9 cellular contexts compared by ENCODE assay signal in genomic region chr9:35114921-35115341, GRCh38. TPM values are rescaled to one million over a fixed set of nuclear protein-coding genes. Genes with fewer than 3 reads are reported as not detected.
A peak's percentile ranks its signal among the peaks of the same experiment; 100 is the strongest.
DNase-seq lines count a peak whose midpoint lies in the region; ATAC-seq, FAIRE-seq and TF ChIP-seq lines count a peak whose summit lies in the region.
"Had no signal": no experiment of that assay in that cellular context is flagged by ENCODE, and none has a peak within 500 bp of the region (broad histone marks: within the 10 kb centered on the region; RNA-seq: fewer than 3 reads in every experiment).

No MANE protein-coding gene starts in this region.

- CTCF ChIA-PET in SK-N-SH (lab: Yijun Ruan, JAX): interaction anchor here (1.2 to 3.6 kb wide), 11 partner anchors 8 to 550 kb away, joined by 3 to 55 read pairs (median 6); partner anchors contain the start of genes ARHGEF39 and PIGO
- CTCF ChIA-PET in Panc1 (lab: Charles Lee): interaction anchor here (1.4 kb wide), 1 partner anchor 47 kb away, joined by 5 read pairs; the partner anchor contains the start of gene UNC13B
- CTCF ChIA-PET in K562 (lab: Yijun Ruan, JAX; ENCODE audit: low intra/inter-chr PET ratio): no interaction called here

- H4K20me1 ChIP-seq in SK-N-SH (ENCODE audit: insufficient read depth) (peaks cover 5% of the 10 kb centered on the region; the same call in 1 of the 2 replicates), K562 (replicated peaks; ENCODE audit: control insufficient read depth, insufficient read depth, low read length) (peaks cover 4% of the 10 kb centered on the region)

- DNase-seq in SK-N-SH (peak; percentile 38), Panc1 (ENCODE audit: low read depth, low spot score) (no peak), K562 (ENCODE audit: extremely low read depth in 1 of 4, low spot score in 3 of 4) (peak in 2 of 4 experiments; percentile 14 to 59), skeletal muscle cell (ENCODE audit: low read depth) (no peak), GM19240 (ENCODE audit: insufficient read length, low spot score) (no peak)

- no peak for TF ChIP-seq CTCF in SK-N-SH (IDR thresholded peaks at IDR 0.05)
- no peak for TF ChIP-seq CTCF in Panc1 (IDR thresholded peaks at IDR 0.05)
- no peak for TF ChIP-seq CTCF in K562 (IDR thresholded peaks at IDR 0.05 in 2 of 3, conservative IDR thresholded peaks at IDR 0.05 in 1 of 3; ENCODE audit: insufficient read depth in 2 of 3, low read depth in 1 of 3, low read length in 3 of 3)

- H3K9me2 ChIP-seq in SK-N-SH: no peaks in the 10 kb centered on the region

- WGBS in SK-N-SH (ENCODE audit: low lambda C conversion rate): 7% methylated on average over 6 of the region's 6 CpGs
- 0% methylated on average over 2 of the region's 6 CpGs for WGBS in K562 (ENCODE audit: insufficient coverage, low coverage, missing lambda C conversion rate)

- peak overlapping the region; percentile 93 for H3K9ac ChIP-seq in SK-N-SH
- peak overlapping the region; percentile 52 to 88 for H3K9ac ChIP-seq in K562 (ENCODE audit: insufficient read depth in 1 of 2, low read depth in 2 of 2, low read length in 2 of 2)
- H3K9ac ChIP-seq in iPS-18a (ENCODE audit: low read length): peak overlapping the region; percentile 52

- POLR2A ChIA-PET in SK-N-SH (lab: Yijun Ruan, JAX): interaction anchor here (1.4 to 3.2 kb wide), 3 partner anchors 11 to 47 kb away, joined by 6 to 35 read pairs (median 8); partner anchors contain the start of genes FANCG, STOML2 and UNC13B
- POLR2A ChIA-PET in Panc1 (lab: Charles Lee): interaction anchor here (0.6 to 3.0 kb wide), 3 partner anchors 12 to 405 kb away, joined by 3 to 12 read pairs (median 9); partner anchors contain the start of genes STOML2 and UNC13B
- POLR2A ChIA-PET in K562 (lab: Yijun Ruan, JAX): interaction anchor here (0.8 to 1.3 kb wide), 3 partner anchors 12 to 544 kb away, joined by 3 to 5 read pairs (median 3); partner anchors contain the start of gene STOML2

- in situ Hi-C loops in Panc1 (cut with HindIII; ENCODE audit: low pct_unique_long_range_greater_than_20kb, low sequenced_read_pairs): no loop called here
- in situ Hi-C loops in K562 (cut with MboI): loop anchor here (5.0 kb wide), 2 partner anchors 142 to 357 kb away; no protein-coding TSS in a partner anchor

- H3K4me1 ChIP-seq in SK-N-SH (ENCODE audit: control insufficient read depth in 1 of 2, insufficient read depth in 2 of 2, low read depth in 1 of 2, low read length in 1 of 2): peaks cover 31 to 44% of the 10 kb centered on the region in 2 experiments
- peaks cover 34% of the 10 kb centered on the region for H3K4me1 ChIP-seq in Panc1 (ENCODE audit: control insufficient read depth, insufficient read depth, low read length)
- peaks cover 32 to 40% of the 10 kb centered on the region in 2 experiments for H3K4me1 ChIP-seq in K562 (replicated peaks in 1 of 2; ENCODE audit: control insufficient read depth in 2 of 2, insufficient read depth in 2 of 2, low read length in 2 of 2)
- H3K4me1 ChIP-seq in iPS-18a (ENCODE audit: control insufficient read depth, low read depth, low read length): peaks cover 27% of the 10 kb centered on the region

- H3K9me1 ChIP-seq in K562 (ENCODE audit: control insufficient read depth, insufficient read depth, low read length): no peaks in the 10 kb centered on the region

- TF ChIP-seq RAD21 in SK-N-SH (IDR thresholded peaks at IDR 0.05; ENCODE audit: low read length): no peak
- TF ChIP-seq RAD21 in K562 (CRISPR knock-in tag; conservative IDR thresholded peaks at IDR 0.05 in 1 of 2, IDR thresholded peaks at IDR 0.05 in 1 of 2): no peak

- no peak for ATAC-seq in SK-N-SH treated with all-trans-retinoic acid at 6 μM for 48 hours
- ATAC-seq in Panc1: no peak
- ATAC-seq in K562: no peak
- ATAC-seq in HG02938 (IDR thresholded peaks at IDR 0.05; ENCODE audit: unreplicated experiment): no peak

- intact Hi-C loops in Panc1 (cut with micrococcal nuclease; ENCODE audit: unreplicated experiment) (loop anchor here (5.0 kb wide), 1 partner anchor 437 kb away; no protein-coding TSS in a partner anchor), K562 (cut with micrococcal nuclease) (loop anchor here (2.0 to 5.0 kb wide), 3 partner anchors 18 to 47 kb away; partner anchors contain the start of genes PIGO, UNC13B and VCP)

- peaks cover 0 to 5% of the 10 kb centered on the region in 2 experiments for H3K36me3 ChIP-seq in SK-N-SH (replicated peaks in 1 of 2; ENCODE audit: control insufficient read depth in 1 of 2, insufficient read depth in 2 of 2, low read length in 1 of 2)
- no peaks in the 10 kb centered on the region for H3K36me3 ChIP-seq in Panc1 (ENCODE audit: control insufficient read depth, insufficient read depth, low read length)
- no peaks in the 10 kb centered on the region for H3K36me3 ChIP-seq in K562 (ENCODE audit: control insufficient read depth, insufficient read depth, low read length)
- H3K36me3 ChIP-seq in iPS-18a (ENCODE audit: control insufficient read depth, low read depth, low read length): no peaks in the 10 kb centered on the region

- TF ChIP-seq POLR2A in K562 (conservative IDR thresholded peaks at IDR 0.05): no peak

- TF ChIP-seq EP300 in SK-N-SH (IDR thresholded peaks at IDR 0.05; ENCODE audit: borderline replicate concordance in 1 of 2, low read depth in 1 of 2, low read length in 1 of 2) (no peak), K562 (IDR thresholded peaks at IDR 0.05; ENCODE audit: low read length) (no peak)

- H3K9me3 ChIP-seq in SK-N-SH (no peaks in the 10 kb centered on the region), Panc1 (ENCODE audit: control insufficient read depth, insufficient read depth, low read depth, low read length) (no peaks in the 10 kb centered on the region), K562 (replicated peaks; ENCODE audit: control insufficient read depth, insufficient read depth, low read depth, low read length) (no peaks in the 10 kb centered on the region), iPS-18a (ENCODE audit: control insufficient read depth, low read depth, low read length) (no peaks in the 10 kb centered on the region)

- H3K4me3 ChIP-seq in SK-N-SH (ENCODE audit: low read depth in 2 of 2, low read length in 1 of 2): peak overlapping the region; percentile 76 to 85
- H3K4me3 ChIP-seq in Panc1 (ENCODE audit: low read depth in 2 of 2, low read length in 2 of 2): peak overlapping the region; percentile 70 to 97
- peak overlapping the region; percentile 58 for H3K4me3 ChIP-seq in K562
- peak overlapping the region; percentile 78 for H3K4me3 ChIP-seq in iPS-18a (ENCODE audit: low read length)
- H3K4me3 ChIP-seq in skeletal muscle cell (ENCODE audit: low read depth, low read length): peak overlapping the region; percentile 71

- H3K27ac ChIP-seq in SK-N-SH (ENCODE audit: low read depth in 2 of 2, low read length in 1 of 2): peak overlapping the region; percentile 97 to 98
- peak overlapping the region; percentile 75 for H3K27ac ChIP-seq in Panc1 (ENCODE audit: low read length)
- H3K27ac ChIP-seq in K562 (ENCODE audit: extremely low read depth, low read depth, low read length): peak overlapping the region; percentile 65
- H3K27ac ChIP-seq in iPS-18a (ENCODE audit: low read length): peak overlapping the region; percentile 34

- no peaks in the 10 kb centered on the region for H3K27me3 ChIP-seq in SK-N-SH (ENCODE audit: insufficient read depth)
- H3K27me3 ChIP-seq in Panc1 (ENCODE audit: control insufficient read depth, insufficient read depth, low read length): no peaks in the 10 kb centered on the region
- no peaks in the 10 kb centered on the region for H3K27me3 ChIP-seq in K562 (ENCODE audit: control insufficient read depth in 2 of 2, insufficient read depth in 2 of 2, low read length in 2 of 2)
- H3K27me3 ChIP-seq in iPS-18a (ENCODE audit: control insufficient read depth, insufficient read depth, low read length): no peaks in the 10 kb centered on the region

- FAIRE-seq in K562 (lab: Jason Lieb, UNC): peak; percentile 71
- FAIRE-seq: islet of Langerhans had no signal

- peaks cover 42% of the 10 kb centered on the region for H3K79me2 ChIP-seq in SK-N-SH (ENCODE audit: insufficient read depth)
- H3K79me2 ChIP-seq in K562 (ENCODE audit: control insufficient read depth, insufficient read depth, low read length): peaks cover 41% of the 10 kb centered on the region

- BruUV-seq in Panc1 (replicated peaks; lab: Mats Ljungman, UMichigan) (no TSS peak), K562 (replicated peaks; lab: Mats Ljungman, UMichigan) (TSS peak; percentile 69)

- H3F3A ChIP-seq in SK-N-SH (replicated peaks; ENCODE audit: insufficient read depth): peaks cover 42% of the 10 kb centered on the region

- peak overlapping the region; percentile 58; the same call in 1 of the 2 replicates for H2AFZ ChIP-seq in SK-N-SH (ENCODE audit: low read depth)
- peak overlapping the region; percentile 73 for H2AFZ ChIP-seq in K562 (ENCODE audit: low read depth, low read length)

- peak overlapping the region; percentile 99 for H3K4me2 ChIP-seq in SK-N-SH
- H3K4me2 ChIP-seq in K562 (ENCODE audit: insufficient read depth, low read length): peak overlapping the region; percentile 99

RNA-seq across cellular contexts. Expression of gene ATOSB, which starts 0.7 kb away (rescaled TPM):
- polyA plus RNA-seq in SK-N-SH (2012; rRNA removed) (42.6 and 46.0 TPM in 2 replicates), K562 (2011; rRNA removed) (8.0 and 10.2 TPM in 2 replicates), K562 (2014; fragmentation: Illumina TruSeq; extraction: Trizol) (4.5 and 6.0 TPM in 2 replicates), K562 (2014; fragmentation: Nextera tagmentation; extraction: Ambion mirVana) (1 to 10 TPM in 1 of 2 experiments, under 1 TPM in 1; 0.45 to 1.1 TPM), K562 (2014; rRNA removed) (6.4 and 7.0 TPM in 2 replicates)
- polyA plus RNA-seq in SK-N-SH (2012; cell fraction: cytosol; rRNA removed): 27.4 and 33.7 TPM in 2 replicates
- polyA plus RNA-seq in SK-N-SH (2012; cell fraction: nucleus; rRNA removed): 53.5 and 64.5 TPM in 2 replicates
- total RNA-seq in Panc1 (2021; ENCODE audit: unreplicated experiment) (23.6 TPM), K562 (2014; rRNA removed) (4.2 and 4.7 TPM in 2 replicates), K562 (2014; rRNA removed; fragmentation: Illumina TruSeq; extraction: Trizol) (2.1 and 2.3 TPM in 2 replicates), K562 (2015; rRNA removed; fragmentation: Illumina TruSeq; extraction: Trizol) (3.6 and 4.0 TPM in 2 replicates), K562 (2021) (4.0 and 6.0 TPM in 2 replicates)
- polyA plus RNA-seq in Panc1 (2012; ENCODE audit: insufficient read length): 27.3 TPM
- total RNA-seq in K562 (2011; cell fraction: chromatin; rRNA removed; ENCODE audit: low replicate concordance): 19.3 and 29.8 TPM in 2 replicates
- 17.8 and 19.2 TPM in 2 replicates for total RNA-seq in K562 (2011; cell fraction: nucleolus; rRNA removed)
- 17.0 and 19.8 TPM in 2 replicates for total RNA-seq in K562 (2011; cell fraction: nucleoplasm; rRNA removed)
- 11.7 and 14.1 TPM in 2 replicates for polyA plus RNA-seq in K562 (2011; cell fraction: cytosol; rRNA removed)
- polyA plus RNA-seq in K562 (2011; cell fraction: nucleus; rRNA removed): 45.1 and 49.8 TPM in 2 replicates
- 5.1 and 8.0 TPM in 2 replicates for polyA plus RNA-seq in K562 (2012)
- 4.9 and 5.3 TPM in 2 replicates for polyA minus RNA-seq in K562 (2011; rRNA and poly(A)+ RNA removed)
- polyA minus RNA-seq in K562 (2011; cell fraction: cytosol; rRNA and poly(A)+ RNA removed): 2.0 and 2.4 TPM in 2 replicates
- polyA minus RNA-seq in K562 (2011; cell fraction: nucleus; rRNA and poly(A)+ RNA removed): 8.8 and 14.0 TPM in 2 replicates

RNA-seq across cellular contexts. Expression of gene STOML2, which starts 12.0 kb away (rescaled TPM):
- polyA plus RNA-seq in SK-N-SH (2012; rRNA removed) (229 and 232 TPM in 2 replicates), K562 (2011; rRNA removed) (196 and 209 TPM in 2 replicates), K562 (2014; fragmentation: Illumina TruSeq; extraction: Trizol) (174 and 184 TPM in 2 replicates), K562 (2014; fragmentation: Nextera tagmentation; extraction: Ambion mirVana) (100 to 1,000 TPM; 110 to 125 TPM), K562 (2014; rRNA removed) (220 and 244 TPM in 2 replicates)
- polyA plus RNA-seq in SK-N-SH (2012; cell fraction: cytosol; rRNA removed): 165 and 201 TPM in 2 replicates
- polyA plus RNA-seq in SK-N-SH (2012; cell fraction: nucleus; rRNA removed): 194 and 206 TPM in 2 replicates
- total RNA-seq in Panc1 (2021; ENCODE audit: unreplicated experiment) (264 TPM), K562 (2014; rRNA removed) (215 and 273 TPM in 2 replicates), K562 (2014; rRNA removed; fragmentation: Illumina TruSeq; extraction: Trizol) (109 and 132 TPM in 2 replicates), K562 (2015; rRNA removed; fragmentation: Illumina TruSeq; extraction: Trizol) (131 and 132 TPM in 2 replicates), K562 (2021) (211 and 214 TPM in 2 replicates)
- polyA plus RNA-seq in Panc1 (2012; ENCODE audit: insufficient read length): 233 TPM
- 76.3 and 158 TPM in 2 replicates for total RNA-seq in K562 (2011; cell fraction: chromatin; rRNA removed; ENCODE audit: low replicate concordance)
- total RNA-seq in K562 (2011; cell fraction: nucleolus; rRNA removed): 104 and 106 TPM in 2 replicates
- total RNA-seq in K562 (2011; cell fraction: nucleoplasm; rRNA removed): 71.8 and 73.3 TPM in 2 replicates
- polyA plus RNA-seq in K562 (2011; cell fraction: cytosol; rRNA removed): 233 and 355 TPM in 2 replicates
- 280 and 299 TPM in 2 replicates for polyA plus RNA-seq in K562 (2011; cell fraction: nucleus; rRNA removed)
- 165 and 193 TPM in 2 replicates for polyA plus RNA-seq in K562 (2012)
- 71.8 and 110 TPM in 2 replicates for polyA minus RNA-seq in K562 (2011; rRNA and poly(A)+ RNA removed)
- 42.0 and 53.1 TPM in 2 replicates for polyA minus RNA-seq in K562 (2011; cell fraction: cytosol; rRNA and poly(A)+ RNA removed)
- polyA minus RNA-seq in K562 (2011; cell fraction: nucleus; rRNA and poly(A)+ RNA removed): 30.8 and 50.8 TPM in 2 replicates

RNA-seq across cellular contexts. Expression of gene PIGO, which starts 18.5 kb away (rescaled TPM):
- polyA plus RNA-seq in SK-N-SH (2012; rRNA removed) (31.0 and 38.5 TPM in 2 replicates), K562 (2011; rRNA removed) (9.7 and 15.0 TPM in 2 replicates), K562 (2014; fragmentation: Illumina TruSeq; extraction: Trizol) (10.1 and 12.2 TPM in 2 replicates), K562 (2014; fragmentation: Nextera tagmentation; extraction: Ambion mirVana) (1 to 10 TPM; 5.6 to 5.9 TPM), K562 (2014; rRNA removed) (10.2 and 11.1 TPM in 2 replicates)
- 14.9 and 20.1 TPM in 2 replicates for polyA plus RNA-seq in SK-N-SH (2012; cell fraction: cytosol; rRNA removed)
- 50.7 and 64.3 TPM in 2 replicates for polyA plus RNA-seq in SK-N-SH (2012; cell fraction: nucleus; rRNA removed)
- total RNA-seq in Panc1 (2021; ENCODE audit: unreplicated experiment) (58.7 TPM), K562 (2014; rRNA removed) (11.3 and 11.5 TPM in 2 replicates), K562 (2014; rRNA removed; fragmentation: Illumina TruSeq; extraction: Trizol) (5.4 and 6.7 TPM in 2 replicates), K562 (2015; rRNA removed; fragmentation: Illumina TruSeq; extraction: Trizol) (5.7 TPM in 2 replicates), K562 (2021) (13.7 and 15.8 TPM in 2 replicates)
- 53.6 TPM for polyA plus RNA-seq in Panc1 (2012; ENCODE audit: insufficient read length)
- 32.8 and 68.6 TPM in 2 replicates for total RNA-seq in K562 (2011; cell fraction: chromatin; rRNA removed; ENCODE audit: low replicate concordance)
- total RNA-seq in K562 (2011; cell fraction: nucleolus; rRNA removed): 47.4 and 50.4 TPM in 2 replicates
- total RNA-seq in K562 (2011; cell fraction: nucleoplasm; rRNA removed): 42.5 and 44.3 TPM in 2 replicates
- polyA plus RNA-seq in K562 (2011; cell fraction: cytosol; rRNA removed): 14.0 and 17.3 TPM in 2 replicates
- 23.1 and 29.9 TPM in 2 replicates for polyA plus RNA-seq in K562 (2011; cell fraction: nucleus; rRNA removed)
- polyA plus RNA-seq in K562 (2012): 8.0 and 12.3 TPM in 2 replicates
- polyA minus RNA-seq in K562 (2011; rRNA and poly(A)+ RNA removed): 13.1 and 13.9 TPM in 2 replicates
- 10.6 and 15.7 TPM in 2 replicates for polyA minus RNA-seq in K562 (2011; cell fraction: cytosol; rRNA and poly(A)+ RNA removed)
- 11.6 and 15.0 TPM in 2 replicates for polyA minus RNA-seq in K562 (2011; cell fraction: nucleus; rRNA and poly(A)+ RNA removed)

RNA-seq across cellular contexts. Expression of gene FANCG, which starts 35.2 kb away (rescaled TPM):
- polyA plus RNA-seq in SK-N-SH (2012; rRNA removed): 25.1 and 25.6 TPM in 2 replicates
- polyA plus RNA-seq in SK-N-SH (2012; cell fraction: cytosol; rRNA removed): 9.9 and 15.1 TPM in 2 replicates
- 107 and 147 TPM in 2 replicates for polyA plus RNA-seq in SK-N-SH (2012; cell fraction: nucleus; rRNA removed)
- 73.8 TPM for total RNA-seq in Panc1 (2021; ENCODE audit: unreplicated experiment)
- polyA plus RNA-seq in Panc1 (2012; ENCODE audit: insufficient read length): 36.9 TPM
- total RNA-seq in K562 (2011; cell fraction: chromatin; rRNA removed; ENCODE audit: low replicate concordance): 129 and 224 TPM in 2 replicates
- 134 and 157 TPM in 2 replicates for total RNA-seq in K562 (2011; cell fraction: nucleolus; rRNA removed)
- total RNA-seq in K562 (2011; cell fraction: nucleoplasm; rRNA removed): 133 and 142 TPM in 2 replicates
- total RNA-seq in K562 (2014; rRNA removed): 27.3 and 30.8 TPM in 2 replicates
- 26.4 and 28.3 TPM in 2 replicates for total RNA-seq in K562 (2014; rRNA removed; fragmentation: Illumina TruSeq; extraction: Trizol)
- 30.0 and 31.0 TPM in 2 replicates for total RNA-seq in K562 (2015; rRNA removed; fragmentation: Illumina TruSeq; extraction: Trizol)
- total RNA-seq in K562 (2021): 38.4 and 41.2 TPM in 2 replicates
- 30.4 and 34.6 TPM in 2 replicates for polyA plus RNA-seq in K562 (2011; rRNA removed)
- 27.2 and 33.0 TPM in 2 replicates for polyA plus RNA-seq in K562 (2011; cell fraction: cytosol; rRNA removed)
- polyA plus RNA-seq in K562 (2011; cell fraction: nucleus; rRNA removed): 203 and 225 TPM in 2 replicates
- 40.8 and 55.4 TPM in 2 replicates for polyA plus RNA-seq in K562 (2012)
- 33.3 and 34.4 TPM in 2 replicates for polyA plus RNA-seq in K562 (2014; fragmentation: Illumina TruSeq; extraction: Trizol)
- polyA plus RNA-seq in K562 (2014; fragmentation: Nextera tagmentation; extraction: Ambion mirVana): 10 to 100 TPM in 1 of 2 experiments, 1 to 10 TPM in 1; 7.5 to 12.2 TPM
- 39.0 and 43.9 TPM in 2 replicates for polyA plus RNA-seq in K562 (2014; rRNA removed)
- polyA minus RNA-seq in K562 (2011; rRNA and poly(A)+ RNA removed): 17.1 and 23.9 TPM in 2 replicates
- polyA minus RNA-seq in K562 (2011; cell fraction: cytosol; rRNA and poly(A)+ RNA removed): 14.3 and 32.8 TPM in 2 replicates
- polyA minus RNA-seq in K562 (2011; cell fraction: nucleus; rRNA and poly(A)+ RNA removed): 57.6 and 74.3 TPM in 2 replicates

RNA-seq across cellular contexts. Expression of gene VCP, which starts 42.5 kb away (rescaled TPM):
- 238 and 280 TPM in 2 replicates for polyA plus RNA-seq in SK-N-SH (2012; rRNA removed)
- polyA plus RNA-seq in SK-N-SH (2012; cell fraction: cytosol; rRNA removed): 165 and 205 TPM in 2 replicates
- 474 and 586 TPM in 2 replicates for polyA plus RNA-seq in SK-N-SH (2012; cell fraction: nucleus; rRNA removed)
- total RNA-seq in Panc1 (2021; ENCODE audit: unreplicated experiment): 472 TPM
- polyA plus RNA-seq in Panc1 (2012; ENCODE audit: insufficient read length): 419 TPM
- total RNA-seq in K562 (2011; cell fraction: chromatin; rRNA removed; ENCODE audit: low replicate concordance): 216 and 351 TPM in 2 replicates
- 188 and 217 TPM in 2 replicates for total RNA-seq in K562 (2011; cell fraction: nucleolus; rRNA removed)
- total RNA-seq in K562 (2011; cell fraction: nucleoplasm; rRNA removed): 152 and 172 TPM in 2 replicates
- 192 and 235 TPM in 2 replicates for total RNA-seq in K562 (2014; rRNA removed)
- total RNA-seq in K562 (2014; rRNA removed; fragmentation: Illumina TruSeq; extraction: Trizol): 199 and 201 TPM in 2 replicates
- total RNA-seq in K562 (2015; rRNA removed; fragmentation: Illumina TruSeq; extraction: Trizol): 199 TPM in 2 replicates
- total RNA-seq in K562 (2021): 232 and 256 TPM in 2 replicates
- 221 and 257 TPM in 2 replicates for polyA plus RNA-seq in K562 (2011; rRNA removed)
- polyA plus RNA-seq in K562 (2011; cell fraction: cytosol; rRNA removed): 155 and 189 TPM in 2 replicates
- polyA plus RNA-seq in K562 (2011; cell fraction: nucleus; rRNA removed): 183 and 202 TPM in 2 replicates
- 167 and 233 TPM in 2 replicates for polyA plus RNA-seq in K562 (2012)
- polyA plus RNA-seq in K562 (2014; fragmentation: Illumina TruSeq; extraction: Trizol): 209 and 259 TPM in 2 replicates
- 10 to 100 TPM in 1 of 2 experiments, 1 to 10 TPM in 1; 7.1 to 15.6 TPM for polyA plus RNA-seq in K562 (2014; fragmentation: Nextera tagmentation; extraction: Ambion mirVana)
- polyA plus RNA-seq in K562 (2014; rRNA removed): 128 and 140 TPM in 2 replicates
- 359 and 459 TPM in 2 replicates for polyA minus RNA-seq in K562 (2011; rRNA and poly(A)+ RNA removed)
- 187 and 265 TPM in 2 replicates for polyA minus RNA-seq in K562 (2011; cell fraction: cytosol; rRNA and poly(A)+ RNA removed)
- 78.8 and 118 TPM in 2 replicates for polyA minus RNA-seq in K562 (2011; cell fraction: nucleus; rRNA and poly(A)+ RNA removed)

Comparison
In these comparisons a context has a peak if more than half of its experiments do, and no peak if none do; other contexts are left out.
1. H3K27ac ChIP-seq: peak in every context shown above with its lines; median percentile 98 in SK-N-SH; 75 in Panc1; 65 in K562; 34 in iPS-18a.
2. Of the 27 proteins assayed by ChIP-seq in both K562 and SK-N-SH: peak only in K562: none; only in SK-N-SH: CHD2 and MXI1; in both: none; in neither: 25.